8 cellular contexts compared by ENCODE assay signal in the genomic region with DNA sequence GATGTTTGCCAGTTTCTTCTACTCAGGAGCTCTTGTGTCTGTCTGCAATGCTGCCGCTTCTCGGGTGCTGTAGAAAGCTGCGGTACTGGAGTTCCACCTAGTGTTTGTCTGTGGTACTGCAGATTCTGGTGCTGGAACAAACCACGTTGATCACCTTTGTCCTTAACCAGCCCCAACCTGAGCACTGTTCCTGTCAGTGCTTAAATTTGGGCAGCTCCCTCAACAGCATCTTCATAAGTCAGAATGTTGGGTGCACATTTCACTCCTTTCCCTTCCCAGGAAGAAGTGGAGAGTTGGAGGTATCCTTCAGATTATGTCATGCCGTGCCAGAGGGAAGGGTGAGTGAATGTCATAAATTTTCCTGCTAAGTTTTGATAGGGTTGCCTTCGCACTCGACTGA.
A peak's percentile ranks its signal among the peaks of the same experiment; 100 is the strongest.
DNase-seq lines count a peak whose midpoint lies in the region; ATAC-seq lines count a peak whose summit lies in the region.

No MANE protein-coding gene starts in this region.

- DNase-seq in ELF-1 (ENCODE audit: low read depth, low spot score) (peak; percentile 89), NCI-H345 treated with DMSO at 0.1 percent for 48 hours (lab: John Stamatoyannopoulos, UW; ENCODE audit: unreplicated experiment) (peak; percentile 7), kidney tubule cell (ENCODE audit: low spot score) (peak; percentile 75)
- peak; percentile 43 to 51 (median 45) for DNase-seq in activated CD4-positive, CD25-positive, alpha-beta regulatory T cell (lab: John Stamatoyannopoulos, UW)
- DNase-seq in central memory CD4-positive, alpha-beta T cell, result peak; percentile 64
- peak; percentile 56 for DNase-seq in stimulated activated CD4-positive, alpha-beta T cell treated with anti-CD3 and anti-CD28 coated beads, Interleukin-2, amount 100 ng/mL, for 4 hours (ENCODE audit: low read depth)

- ATAC-seq in HG02943 (IDR thresholded peaks at IDR 0.05; ENCODE audit: low read depth, unreplicated experiment) (peak; percentile 67), HG03432 (IDR thresholded peaks at IDR 0.05; ENCODE audit: unreplicated experiment) (no peak)

Comparison
In these comparisons a context has a peak if more than half of its experiments do, and no peak if none do; other contexts are left out.
1. DNase-seq: peak in every context shown above with its lines; median percentile 89 in ELF-1; 75 in kidney tubule cell; 64 in central memory CD4-positive, alpha-beta T cell; 56 in stimulated activated CD4-positive, alpha-beta T cell treated with anti-CD3 and anti-CD28 coated beads, Interleukin-2, amount 100 ng/mL, for 4 hours; 45 in activated CD4-positive, CD25-positive, alpha-beta regulatory T cell; 7 in NCI-H345 treated with DMSO at 0.1 percent for 48 hours.